Comparison of ENCODE assay signal across 7 cellular contexts in genomic region chr2:29196792-29197788, GRCh38.
A peak's percentile ranks its signal among the peaks of the same experiment; 100 is the strongest.
DNase-seq lines count a peak whose midpoint lies in the region; ATAC-seq and TF ChIP-seq lines count a peak whose summit lies in the region.

No MANE protein-coding gene starts in this region.

- H4K20me1 ChIP-seq in Karpas-422 (ENCODE audit: insufficient read depth, low read depth, low read length) = no peaks in the 10 kb centered on the region

- no peaks in the 10 kb centered on the region for H3K27me3 Mint-ChIP-seq in activated T-helper 17 cell treated with anti-CD3 and anti-CD28 coated beads, Interleukin-2, amount 50 U/mL, for 72 hours
- peaks cover 3% of the 10 kb centered on the region for H3K27me3 Mint-ChIP-seq in type B pancreatic cell

- WGBS in ovary, 3 donors = 30 to 36% (median 33%) methylated on average over 14 of the region's 14 CpGs

- TF ChIP-seq EP300 in ovary (IDR thresholded peaks at IDR 0.05) = no peak

- no peak for TF ChIP-seq POLR2A in ovary (IDR thresholded peaks at IDR 0.05)

- intact Hi-C loops in ovary (cut with DNase I) = loop anchor here (2.0 to 10.0 kb wide), 3 partner anchors 152 to 240 kb away; no protein-coding TSS in a partner anchor

- no peak overlapping the region for H3K4me3 Mint-ChIP-seq in activated T-helper 17 cell treated with anti-CD3 and anti-CD28 coated beads, Interleukin-2, amount 50 U/mL, for 72 hours
- no peak overlapping the region for H3K4me3 Mint-ChIP-seq in type B pancreatic cell

- TF ChIP-seq CTCF in GM13976 (IDR thresholded peaks at IDR 0.05; ENCODE audit: borderline replicate concordance, control extremely low read depth, extremely low read depth, insufficient read depth, missing control alignments) (peak; percentile 79), ovary (IDR thresholded peaks at IDR 0.05) (peak; percentile 47 to 76 (median 74)), type B pancreatic cell (conservative IDR thresholded peaks at IDR 0.05) (peak; percentile 94)

- no peak overlapping the region for H3K27ac Mint-ChIP-seq in activated T-helper 17 cell treated with anti-CD3 and anti-CD28 coated beads, Interleukin-2, amount 50 U/mL, for 72 hours
- H3K27ac Mint-ChIP-seq in type B pancreatic cell = no peak overlapping the region

- in situ Hi-C loops in GM13976 (cut with MboI; ENCODE audit: low sequenced_read_pairs, unreplicated experiment) = loop anchor here (25.0 kb wide), 2 partner anchors 385 to 635 kb away; partner anchors contain the start of gene SPDYA

- H2AFZ ChIP-seq in Karpas-422 (ENCODE audit: low read length) = no peak overlapping the region

- H3K36me3 Mint-ChIP-seq in activated T-helper 17 cell treated with anti-CD3 and anti-CD28 coated beads, Interleukin-2, amount 50 U/mL, for 72 hours (ENCODE audit: low read depth) = no peaks in the 10 kb centered on the region
- H3K36me3 Mint-ChIP-seq in type B pancreatic cell = no peaks in the 10 kb centered on the region

- DNase-seq in GM13976 (ENCODE audit: low spot score) = peak; percentile 78
- peak; percentile 91 for DNase-seq in Karpas-422
- DNase-seq in RPMI7951 (ENCODE audit: low read depth) = peak; percentile 43
- peak; percentile 38 for DNase-seq in foreskin melanocyte
- peak; percentile 60 to 79 (median 73) for DNase-seq in ovary
- DNase-seq in type B pancreatic cell (ENCODE audit: extremely low spot score, unreplicated experiment) = no peak

- H3K27me3 ChIP-seq in Karpas-422 (ENCODE audit: low read length) (no peaks in the 10 kb centered on the region), ovary (no peaks in the 10 kb centered on the region)

- no peaks in the 10 kb centered on the region for H3K9me3 Mint-ChIP-seq in activated T-helper 17 cell treated with anti-CD3 and anti-CD28 coated beads, Interleukin-2, amount 50 U/mL, for 72 hours
- no peaks in the 10 kb centered on the region for H3K9me3 Mint-ChIP-seq in type B pancreatic cell

- no peak overlapping the region for H3K27ac ChIP-seq in Karpas-422 (ENCODE audit: low read length)
- H3K27ac ChIP-seq in ovary = no peak overlapping the region

- H3K9me3 ChIP-seq in Karpas-422 (ENCODE audit: low read length) (no peaks in the 10 kb centered on the region), ovary (no peaks in the 10 kb centered on the region)

- peak; percentile 88 for ATAC-seq in activated T-helper 17 cell treated with anti-CD3 and anti-CD28 coated beads, Interleukin-2, amount 50 U/mL, for 72 hours (replicated peaks)

- H3K4me2 ChIP-seq in Karpas-422 (ENCODE audit: low read depth, low read length, poor library complexity, severe bottlenecking) = no peak overlapping the region

- H3K4me1 Mint-ChIP-seq in activated T-helper 17 cell treated with anti-CD3 and anti-CD28 coated beads, Interleukin-2, amount 50 U/mL, for 72 hours = peaks cover 4% of the 10 kb centered on the region
- peaks cover 5% of the 10 kb centered on the region for H3K4me1 Mint-ChIP-seq in type B pancreatic cell (ENCODE audit: unreplicated experiment)

- H3K36me3 ChIP-seq in Karpas-422 (ENCODE audit: insufficient read depth, low read length) (no peaks in the 10 kb centered on the region), ovary (no peaks in the 10 kb centered on the region)

- H3K79me2 ChIP-seq in Karpas-422 (ENCODE audit: low read length) = no peaks in the 10 kb centered on the region

- no peaks in the 10 kb centered on the region for H3K4me1 ChIP-seq in Karpas-422 (ENCODE audit: low read length)
- H3K4me1 ChIP-seq in ovary (ENCODE audit: insufficient read depth) = no peaks in the 10 kb centered on the region

- H3K4me3 ChIP-seq in Karpas-422 (ENCODE audit: low read length) (no peak overlapping the region), ovary (no peak overlapping the region)

- no peak overlapping the region for H3K9ac ChIP-seq in Karpas-422 (ENCODE audit: low read length)

- H3K9me2 ChIP-seq in Karpas-422 (replicated peaks; ENCODE audit: insufficient read depth, low read length) = no peaks in the 10 kb centered on the region
